Comparison of ENCODE assay signal across 21 cellular contexts in the genomic region with DNA sequence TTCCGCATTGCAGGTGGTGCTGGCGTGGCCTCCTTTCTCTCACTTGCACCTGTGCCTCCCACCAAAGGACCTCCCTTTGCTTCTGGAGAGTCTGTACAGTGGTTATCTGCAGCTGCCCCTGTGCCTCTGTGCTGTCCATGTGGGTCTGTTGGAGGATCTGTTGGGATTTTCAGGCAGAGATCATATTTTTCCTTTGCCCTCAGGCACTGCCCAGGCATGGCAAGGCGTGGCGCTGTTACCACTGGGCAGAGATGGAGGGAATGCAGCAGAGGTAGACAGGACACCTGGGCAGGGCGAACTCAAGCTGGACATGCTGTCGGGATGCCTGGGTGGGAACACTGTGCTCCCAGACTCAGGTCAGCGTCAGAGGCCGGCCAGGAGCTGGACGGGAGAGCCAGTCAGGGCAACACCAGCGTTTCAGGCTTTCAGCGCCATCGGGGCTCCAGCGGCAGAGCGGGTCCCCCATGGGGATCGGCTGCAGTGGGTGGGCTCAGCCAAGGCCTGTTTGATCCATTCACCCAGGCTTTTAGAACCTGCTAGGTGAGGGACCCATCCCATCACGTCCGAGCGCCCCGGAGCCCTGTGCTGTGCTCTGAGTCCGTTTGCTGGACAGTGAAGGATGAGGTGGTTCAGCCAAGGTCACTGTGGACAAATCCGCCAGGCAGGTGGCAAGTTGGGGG.
DNase-seq lines count a peak whose midpoint lies in the region; ATAC-seq, FAIRE-seq and TF ChIP-seq lines count a peak whose summit lies in the region.
"Had no signal": no experiment of that assay in that cellular context is flagged by ENCODE, and none has a peak within 500 bp of the region (broad histone marks: within the 10 kb centered on the region; RNA-seq: fewer than 3 reads in every experiment).

No MANE protein-coding gene starts in this region.

- H3K27ac Mint-ChIP-seq in activated naive CD4-positive, alpha-beta T cell treated with anti-CD3 and anti-CD28 coated beads, Interleukin-2, amount 10 ng/mL, durations not matched to agents 7 days and 5 days: no peak overlapping the region
- H3K27ac Mint-ChIP-seq: CD14-positive monocyte, IgD-negative memory B cell had no signal

- no peaks in the 10 kb centered on the region for H3K36me3 ChIP-seq in kidney (ENCODE audit: control insufficient read depth in 1 of 2, insufficient read depth in 2 of 2, low read length in 2 of 2)
- H3K36me3 ChIP-seq: BLaER1, HAP-1 had no signal

- CTCF ChIA-PET in activated naive CD4-positive, alpha-beta T cell treated with anti-CD3 and anti-CD28 coated beads, Interleukin-2, amount 10 ng/mL, durations not matched to agents 7 days and 5 days (lab: Charles Lee): no interaction called here

- H3K9me3 ChIP-seq in kidney (ENCODE audit: control insufficient read depth in 1 of 2, low read length in 2 of 2): no peaks in the 10 kb centered on the region
- H3K9me3 ChIP-seq: BLaER1, HAP-1 had no signal

- no peak overlapping the region for H3K4me3 Mint-ChIP-seq in activated naive CD4-positive, alpha-beta T cell treated with anti-CD3 and anti-CD28 coated beads, Interleukin-2, amount 10 ng/mL, durations not matched to agents 7 days and 5 days
- H3K4me3 Mint-ChIP-seq: CD14-positive monocyte; CD4-positive, alpha-beta memory T cell; IgD-negative memory B cell had no signal

- DNase-seq in activated naive CD4-positive, alpha-beta T cell treated with anti-CD3 and anti-CD28 coated beads, Interleukin-2, amount 10 ng/mL, durations not matched to agents 7 days and 5 days: peak; percentile 13
- DNase-seq in activated naive CD4-positive, alpha-beta T cell treated with anti-CD3 and anti-CD28 coated beads, Interleukin-2, amount 50 U/mL, for 16 hours: no peak
- DNase-seq in kidney: peak; percentile 69
- DNase-seq in omental fat pad (ENCODE audit: low spot score): peak; percentile 16
- no peak for DNase-seq in urothelium cell line (ENCODE audit: low spot score)
- no peak for DNase-seq in NCI-H1092 treated with DMSO at 0.1 percent for 48 hours (lab: John Stamatoyannopoulos, UW)
- DNase-seq: 8988T; CD4-positive, alpha-beta memory T cell; DMS153; DMS79; GDM1 had no signal

- no peak overlapping the region for H3K27ac ChIP-seq in kidney (ENCODE audit: low read depth in 2 of 2, low read length in 2 of 2)
- H3K27ac ChIP-seq: BLaER1 had no signal

- H3K4me1 ChIP-seq in kidney (ENCODE audit: control insufficient read depth in 1 of 2, insufficient read depth in 1 of 2, low read depth in 1 of 2, low read length in 2 of 2): no peaks in the 10 kb centered on the region
- H3K4me1 ChIP-seq: HAP-1 had no signal

- FAIRE-seq in kidney (lab: Jason Lieb, UNC) (no peak), urothelium cell line (lab: Jason Lieb, UNC) (peak; percentile 50)
- FAIRE-seq: GM12892, GM18507, H1, HepG2 had no signal

- intact Hi-C loops in kidney (cut with DNase I): no loop called here

- no peaks in the 10 kb centered on the region for H3K9me3 Mint-ChIP-seq in activated naive CD4-positive, alpha-beta T cell treated with anti-CD3 and anti-CD28 coated beads, Interleukin-2, amount 10 ng/mL, durations not matched to agents 7 days and 5 days
- H3K9me3 Mint-ChIP-seq: CD14-positive monocyte; CD4-positive, alpha-beta memory T cell had no signal

- H3K27me3 Mint-ChIP-seq in activated naive CD4-positive, alpha-beta T cell treated with anti-CD3 and anti-CD28 coated beads, Interleukin-2, amount 10 ng/mL, durations not matched to agents 7 days and 5 days: peaks cover 10% of the 10 kb centered on the region

- H3K9ac ChIP-seq in kidney (ENCODE audit: low read length in 2 of 2): no peak overlapping the region
- H3K9ac ChIP-seq: BLaER1 had no signal

- H3K36me3 Mint-ChIP-seq in activated naive CD4-positive, alpha-beta T cell treated with anti-CD3 and anti-CD28 coated beads, Interleukin-2, amount 10 ng/mL, durations not matched to agents 7 days and 5 days: no peaks in the 10 kb centered on the region
- H3K36me3 Mint-ChIP-seq: CD14-positive monocyte; CD4-positive, alpha-beta memory T cell; IgD-negative memory B cell had no signal

- H3K4me3 ChIP-seq in kidney (ENCODE audit: low read length in 2 of 2): no peak overlapping the region
- H3K4me3 ChIP-seq: BLaER1, HAP-1 had no signal

- ATAC-seq in omental fat pad (ENCODE audit: low FRiP score) (no peak), HG02981 (IDR thresholded peaks at IDR 0.05; ENCODE audit: unreplicated experiment) (no peak), GM19023 (IDR thresholded peaks at IDR 0.05; ENCODE audit: unreplicated experiment) (no peak)
- ATAC-seq: HepG2 had no signal

- no peak for TF ChIP-seq CTCF in kidney (IDR thresholded peaks at IDR 0.05; ENCODE audit: borderline replicate concordance, extremely low read depth, insufficient read depth)
- no peak for TF ChIP-seq CTCF in omental fat pad (IDR thresholded peaks at IDR 0.05)

- no peaks in the 10 kb centered on the region for H3K4me1 Mint-ChIP-seq in activated naive CD4-positive, alpha-beta T cell treated with anti-CD3 and anti-CD28 coated beads, Interleukin-2, amount 10 ng/mL, durations not matched to agents 7 days and 5 days
- H3K4me1 Mint-ChIP-seq: CD14-positive monocyte; CD4-positive, alpha-beta memory T cell; IgD-negative memory B cell had no signal

Comparison
In these comparisons a context has a peak if more than half of its experiments do, and no peak if none do; other contexts are left out.
1. DNase-seq: peak in activated naive CD4-positive, alpha-beta T cell treated with anti-CD3 and anti-CD28 coated beads, Interleukin-2, amount 10 ng/mL, durations not matched to agents 7 days and 5 days (single experiment), kidney (single experiment) and omental fat pad (single experiment); none in activated naive CD4-positive, alpha-beta T cell treated with anti-CD3 and anti-CD28 coated beads, Interleukin-2, amount 50 U/mL, for 16 hours (single experiment), urothelium cell line (single experiment) and NCI-H1092 treated with DMSO at 0.1 percent for 48 hours (single experiment).